Comparison of ENCODE assay signal across 1 cellular context in genomic region chr12:102659200-102659911, GRCh38.
TF ChIP-seq lines count a peak whose summit lies in the region.

No MANE protein-coding gene starts in this region.

TF ChIP-seq in WTC11, 78 proteins besides CTCF, POLR2A, EP300 and RAD21 (continued from another document):
- TF ChIP-seq, protein P1, sequence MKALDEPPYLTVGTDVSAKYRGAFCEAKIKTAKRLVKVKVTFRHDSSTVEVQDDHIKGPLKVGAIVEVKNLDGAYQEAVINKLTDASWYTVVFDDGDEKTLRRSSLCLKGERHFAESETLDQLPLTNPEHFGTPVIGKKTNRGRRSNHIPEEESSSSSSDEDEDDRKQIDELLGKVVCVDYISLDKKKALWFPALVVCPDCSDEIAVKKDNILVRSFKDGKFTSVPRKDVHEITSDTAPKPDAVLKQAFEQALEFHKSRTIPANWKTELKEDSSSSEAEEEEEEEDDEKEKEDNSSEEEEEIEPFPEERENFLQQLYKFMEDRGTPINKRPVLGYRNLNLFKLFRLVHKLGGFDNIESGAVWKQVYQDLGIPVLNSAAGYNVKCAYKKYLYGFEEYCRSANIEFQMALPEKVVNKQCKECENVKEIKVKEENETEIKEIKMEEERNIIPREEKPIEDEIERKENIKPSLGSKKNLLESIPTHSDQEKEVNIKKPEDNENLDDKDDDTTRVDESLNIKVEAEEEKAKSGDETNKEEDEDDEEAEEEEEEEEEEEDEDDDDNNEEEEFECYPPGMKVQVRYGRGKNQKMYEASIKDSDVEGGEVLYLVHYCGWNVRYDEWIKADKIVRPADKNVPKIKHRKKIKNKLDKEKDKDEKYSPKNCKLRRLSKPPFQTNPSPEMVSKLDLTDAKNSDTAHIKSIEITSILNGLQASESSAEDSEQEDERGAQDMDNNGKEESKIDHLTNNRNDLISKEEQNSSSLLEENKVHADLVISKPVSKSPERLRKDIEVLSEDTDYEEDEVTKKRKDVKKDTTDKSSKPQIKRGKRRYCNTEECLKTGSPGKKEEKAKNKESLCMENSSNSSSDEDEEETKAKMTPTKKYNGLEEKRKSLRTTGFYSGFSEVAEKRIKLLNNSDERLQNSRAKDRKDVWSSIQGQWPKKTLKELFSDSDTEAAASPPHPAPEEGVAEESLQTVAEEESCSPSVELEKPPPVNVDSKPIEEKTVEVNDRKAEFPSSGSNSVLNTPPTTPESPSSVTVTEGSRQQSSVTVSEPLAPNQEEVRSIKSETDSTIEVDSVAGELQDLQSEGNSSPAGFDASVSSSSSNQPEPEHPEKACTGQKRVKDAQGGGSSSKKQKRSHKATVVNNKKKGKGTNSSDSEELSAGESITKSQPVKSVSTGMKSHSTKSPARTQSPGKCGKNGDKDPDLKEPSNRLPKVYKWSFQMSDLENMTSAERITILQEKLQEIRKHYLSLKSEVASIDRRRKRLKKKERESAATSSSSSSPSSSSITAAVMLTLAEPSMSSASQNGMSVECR (CRISPR knock-in tag; IDR thresholded peaks at IDR 0.05; ENCODE audit: borderline replicate concordance), result no peak
- no peak for TF ChIP-seq ZNF532 (CRISPR knock-in tag; IDR thresholded peaks at IDR 0.05; ENCODE audit: borderline replicate concordance)
- no peak for TF ChIP-seq FOXJ3 (CRISPR knock-in tag; IDR thresholded peaks at IDR 0.05; ENCODE audit: borderline replicate concordance)
- no peak for TF ChIP-seq ZNF138 (CRISPR knock-in tag; conservative IDR thresholded peaks at IDR 0.05)
- TF ChIP-seq MXD4 (CRISPR knock-in tag; IDR thresholded peaks at IDR 0.05; ENCODE audit: borderline replicate concordance), result no peak
- TF ChIP-seq STAT6 (CRISPR knock-in tag; conservative IDR thresholded peaks at IDR 0.05; ENCODE audit: low read depth), result no peak
- no peak for TF ChIP-seq FOXK1 (CRISPR knock-in tag; IDR thresholded peaks at IDR 0.05)
TF ChIP-seq in WTC11: peak in this region for 0.
